20 cellular contexts compared by ENCODE assay signal in genomic region chr6:109002882-109003281, GRCh38.
DNase-seq lines count a peak whose midpoint lies in the region; ATAC-seq, FAIRE-seq and TF ChIP-seq lines count a peak whose summit lies in the region.
"Had no signal": no experiment of that assay in that cellular context is flagged by ENCODE, and none has a peak within 500 bp of the region (broad histone marks: within the 10 kb centered on the region; RNA-seq: fewer than 3 reads in every experiment).

No MANE protein-coding gene starts in this region.

- no peak for FAIRE-seq in HepG2 (lab: Jason Lieb, UNC)
- FAIRE-seq: A549, endothelial cell of umbilical vein, keratinocyte had no signal

- no peak overlapping the region for H2AFZ ChIP-seq in HepG2 (ENCODE audit: low read length)

- DNase-seq in HepG2 (ENCODE audit: low spot score) (no peak), immature natural killer cell (no peak), vagina (ENCODE audit: extremely low spot score in 2 of 2) (no peak), HAP-1 (ENCODE audit: low spot score in 2 of 2) (no peak)
- no peak for DNase-seq in effector memory CD4-positive, alpha-beta T cell
- DNase-seq: activated naive CD8-positive, alpha-beta T cell treated with anti-CD3 and anti-CD28 coated beads for 36 hours; activated T-cell treated with anti-CD3 and anti-CD28 coated beads, Interleukin-2, amount 50 U/mL, for 4 hours; CD4-positive, CD25-positive, alpha-beta regulatory T cell; central memory CD4-positive, alpha-beta T cell; DND-41; Kasumi-1; NCI-H1436 treated with DMSO at 0.1 percent for 48 hours; T1000 had no signal

- H3K9me3 ChIP-seq in liver (ENCODE audit: control insufficient read depth in 4 of 4, low read length in 3 of 4) (no peaks in the 10 kb centered on the region), HepG2 (ENCODE audit: low read length) (no peaks in the 10 kb centered on the region), skeletal muscle satellite cell (replicated peaks; ENCODE audit: low read length) (no peaks in the 10 kb centered on the region), vagina (no peaks in the 10 kb centered on the region), HAP-1 (no peaks in the 10 kb centered on the region)
- H3K9me3 ChIP-seq in effector memory CD4-positive, alpha-beta T cell (ENCODE audit: control insufficient read depth, low read length), result no peaks in the 10 kb centered on the region
- H3K9me3 ChIP-seq: A549, SJSA1 had no signal

- no peak for TF ChIP-seq RAD21 in liver (IDR thresholded peaks at IDR 0.05)
- TF ChIP-seq RAD21 in HepG2 (CRISPR knock-in tag; IDR thresholded peaks at IDR 0.05), result no peak

- H3K36me3 ChIP-seq in liver (ENCODE audit: control insufficient read depth in 4 of 4, insufficient read depth in 3 of 4, low read depth in 1 of 4, low read length in 3 of 4) (peaks cover 0 to 15% (median 3%) of the 10 kb centered on the region in 4 donors), HepG2 (replicated peaks in 1 of 2; ENCODE audit: control insufficient read depth in 1 of 2, insufficient read depth in 2 of 2, low read length in 2 of 2) (peaks cover 2 to 27% of the 10 kb centered on the region in 2 experiments; a peak in 4 of 5 replicates), skeletal muscle satellite cell (ENCODE audit: insufficient read depth, low read length) (peaks cover 4% of the 10 kb centered on the region), vagina (peaks cover 0 to 24% of the 10 kb centered on the region in 2 donors), HAP-1 (replicated peaks) (no peaks in the 10 kb centered on the region)
- peaks cover 25% of the 10 kb centered on the region for H3K36me3 ChIP-seq in effector memory CD4-positive, alpha-beta T cell (ENCODE audit: control insufficient read depth, insufficient read depth, low read length)

- H3K27me3 ChIP-seq in liver (ENCODE audit: control insufficient read depth in 4 of 4, insufficient read depth in 4 of 4, low read length in 3 of 4) (no peaks in the 10 kb centered on the region), HepG2 (ENCODE audit: control insufficient read depth in 1 of 2, insufficient read depth in 2 of 2, low read length in 2 of 2) (no peaks in the 10 kb centered on the region), skeletal muscle satellite cell (ENCODE audit: control insufficient read depth, insufficient read depth, low read length) (no peaks in the 10 kb centered on the region), vagina (no peaks in the 10 kb centered on the region), HAP-1 (ENCODE audit: low read depth) (no peaks in the 10 kb centered on the region)
- no peaks in the 10 kb centered on the region for H3K27me3 ChIP-seq in effector memory CD4-positive, alpha-beta T cell (replicated peaks; ENCODE audit: control insufficient read depth, insufficient read depth, low read length, poor library complexity, severe bottlenecking)
- H3K27me3 ChIP-seq: SJSA1 had no signal

- no peak for TF ChIP-seq EP300 in HepG2 (IDR thresholded peaks at IDR 0.05; ENCODE audit: low read depth in 2 of 2, low read length in 2 of 2)
- no peak for TF ChIP-seq EP300 in HepG2 (CRISPR knock-in tag; IDR thresholded peaks at IDR 0.05; ENCODE audit: borderline replicate concordance)

- H3K27me3 Mint-ChIP-seq in immature natural killer cell (ENCODE audit: low read depth in 3 of 3), result no peaks in the 10 kb centered on the region
- H3K27me3 Mint-ChIP-seq: activated naive CD8-positive, alpha-beta T cell treated with anti-CD3 and anti-CD28 coated beads for 36 hours had no signal

- no peak overlapping the region for H3K9ac ChIP-seq in liver (ENCODE audit: low read depth in 1 of 2, low read length in 2 of 2)
- no peak overlapping the region for H3K9ac ChIP-seq in HepG2 (ENCODE audit: insufficient read depth, low read depth, low read length)
- no peak overlapping the region for H3K9ac ChIP-seq in skeletal muscle satellite cell (ENCODE audit: low read depth, low read length)

- no peaks in the 10 kb centered on the region for H3K9me3 Mint-ChIP-seq in immature natural killer cell
- H3K9me3 Mint-ChIP-seq: activated naive CD8-positive, alpha-beta T cell treated with anti-CD3 and anti-CD28 coated beads for 36 hours; activated T-cell treated with anti-CD3 and anti-CD28 coated beads, Interleukin-2, amount 50 U/mL, for 4 hours; CD4-positive, CD25-positive, alpha-beta regulatory T cell had no signal

- TF ChIP-seq POLR2A in HepG2 (IDR thresholded peaks at IDR 0.05; ENCODE audit: insufficient read depth in 1 of 2, low read depth in 2 of 2, low read length in 2 of 2) (no peak), vagina (IDR thresholded peaks at IDR 0.05) (no peak)

- H4K20me1 ChIP-seq in HepG2 (ENCODE audit: insufficient read depth, low read length), result peaks cover 15% of the 10 kb centered on the region

- TF ChIP-seq CTCF in liver (IDR thresholded peaks at IDR 0.05; ENCODE audit: low read depth, low read length, missing input control) (no peak), HepG2 (CRISPR knock-in tag; IDR thresholded peaks at IDR 0.05) (no peak), vagina (IDR thresholded peaks at IDR 0.05) (no peak)

- H3K4me1 ChIP-seq in liver (ENCODE audit: control insufficient read depth in 4 of 4, insufficient read depth in 4 of 4, low read length in 3 of 4) (peaks cover 3 to 23% (median 10%) of the 10 kb centered on the region in 4 donors), HepG2 (ENCODE audit: insufficient read depth, low read length) (peaks cover 40% of the 10 kb centered on the region), skeletal muscle satellite cell (ENCODE audit: control insufficient read depth, insufficient read depth, low read length) (peaks cover 21% of the 10 kb centered on the region), vagina (peaks cover 70% of the 10 kb centered on the region), HAP-1 (peaks cover 2% of the 10 kb centered on the region; the same call in 1 of the 2 replicates)
- peaks cover 3% of the 10 kb centered on the region for H3K4me1 ChIP-seq in effector memory CD4-positive, alpha-beta T cell (ENCODE audit: control insufficient read depth, insufficient read depth, low read length, poor library complexity, severe bottlenecking)
- H3K4me1 ChIP-seq: SJSA1 had no signal

- CTCF ChIA-PET in HepG2 (lab: Yijun Ruan, JAX; ENCODE audit: low intra/inter-chr PET ratio, low total read pairs), result no interaction called here

- peak overlapping the region; percentile 72 to 82 for H3K27ac ChIP-seq in liver (ENCODE audit: low read depth in 1 of 2, low read length in 2 of 2)
- no peak overlapping the region for H3K27ac ChIP-seq in HepG2 (ENCODE audit: extremely low read length, insufficient read depth, low read length)
- peak overlapping the region; percentile 83 for H3K27ac ChIP-seq in vagina
- H3K27ac ChIP-seq in effector memory CD4-positive, alpha-beta T cell (ENCODE audit: insufficient read depth, low read length, poor library complexity, severe bottlenecking), result no peak overlapping the region
- H3K27ac ChIP-seq: A549, SJSA1 had no signal

- H3K4me3 ChIP-seq in liver (ENCODE audit: low read depth in 1 of 3, low read length in 3 of 3), result no peak overlapping the region
- H3K4me3 ChIP-seq in HepG2 (replicated peaks in 1 of 3; ENCODE audit: insufficient read depth in 1 of 3, low read depth in 2 of 3, low read length in 3 of 3), result no peak overlapping the region
- no peak overlapping the region for H3K4me3 ChIP-seq in skeletal muscle satellite cell (ENCODE audit: low read length)
- H3K4me3 ChIP-seq in vagina, result peak overlapping the region; percentile 12 to 21
- H3K4me3 ChIP-seq in HAP-1, result no peak overlapping the region
- H3K4me3 ChIP-seq in effector memory CD4-positive, alpha-beta T cell (ENCODE audit: insufficient read depth, low read depth, low read length, poor library complexity, severe bottlenecking), result no peak overlapping the region
- H3K4me3 ChIP-seq: A549, SJSA1 had no signal

- peak overlapping the region in 5 of 6 donors; percentile 44 to 82 (median 63) for H3K27ac Mint-ChIP-seq in immature natural killer cell
- H3K27ac Mint-ChIP-seq: activated naive CD8-positive, alpha-beta T cell treated with anti-CD3 and anti-CD28 coated beads for 36 hours had no signal

- POLR2A ChIA-PET in HepG2 (lab: Yijun Ruan, JAX), result no interaction called here

- in situ Hi-C loops in HepG2 (cut with HindIII; ENCODE audit: extremely low pct_ligation_motif_present, low pct_unique_long_range_greater_than_20kb), result no loop called here
- in situ Hi-C loops in HAP-1 (cut with MboI; ENCODE audit: low sequenced_read_pairs), result no loop called here

- H3K4me1 Mint-ChIP-seq in immature natural killer cell, result peaks cover 61 to 74% of the 10 kb centered on the region in 2 donors

- peaks cover 54% of the 10 kb centered on the region for H3K79me2 ChIP-seq in HepG2 (ENCODE audit: insufficient read depth, low read length)

- BruUV-seq in HepG2 (replicated peaks; lab: Mats Ljungman, UMichigan), result no TSS peak

- H3K4me2 ChIP-seq in HepG2 (ENCODE audit: low read depth, low read length), result no peak overlapping the region
- peak overlapping the region; percentile 53 for H3K4me2 ChIP-seq in skeletal muscle satellite cell (ENCODE audit: low read length)
- H3K4me2 ChIP-seq: A549 had no signal

- peak overlapping the region in 4 of 5 donors; percentile 10 to 62 (median 29) for H3K4me3 Mint-ChIP-seq in immature natural killer cell
- H3K4me3 Mint-ChIP-seq: activated naive CD8-positive, alpha-beta T cell treated with anti-CD3 and anti-CD28 coated beads for 36 hours; activated T-cell treated with anti-CD3 and anti-CD28 coated beads, Interleukin-2, amount 50 U/mL, for 4 hours had no signal

- ATAC-seq in HepG2 (no peak), GM19395 (IDR thresholded peaks at IDR 0.05; ENCODE audit: unreplicated experiment) (no peak)
- ATAC-seq: A549 had no signal

- intact Hi-C loops in HepG2 (cut with micrococcal nuclease; ENCODE audit: unreplicated experiment) (no loop called here), vagina (cut with DNase I) (loop anchor here (10.0 kb wide), 1 partner anchor 58 kb away; no protein-coding TSS in a partner anchor)

- H3K36me3 Mint-ChIP-seq in immature natural killer cell, result peaks cover 0 to 26% (median 13%) of the 10 kb centered on the region in 3 donors

TF ChIP-seq in liver, 16 proteins besides CTCF, POLR2A, EP300 and RAD21 (continues in another document):
- no peak for TF ChIP-seq EGR1 (IDR thresholded peaks at IDR 0.05; ENCODE audit: low read depth in 2 of 2)
- no peak for TF ChIP-seq HNF4A (conservative IDR thresholded peaks at IDR 0.05)
- TF ChIP-seq MAX (IDR thresholded peaks at IDR 0.05), result no peak
- no peak for TF ChIP-seq SP1 (IDR thresholded peaks at IDR 0.05)
- TF ChIP-seq HNF4G (IDR thresholded peaks at IDR 0.05), result no peak

Comparison
In these comparisons a context has a peak if more than half of its experiments do, and no peak if none do; other contexts are left out.
1. H3K27ac ChIP-seq: peak in liver (2 of 2) and vagina (single experiment); none in HepG2 (single experiment) and effector memory CD4-positive, alpha-beta T cell (single experiment).
2. H3K4me3 ChIP-seq: peak in vagina (2 of 2); none in liver (0 of 3), HepG2 (0 of 3), skeletal muscle satellite cell (single experiment), HAP-1 (single experiment) and effector memory CD4-positive, alpha-beta T cell (single experiment).